30 cellular contexts compared by ENCODE assay signal in genomic region chr17:79080761-79081290, GRCh38. TPM values are rescaled to one million over a fixed set of nuclear protein-coding genes. Genes with fewer than 3 reads are reported as not detected.
DNase-seq lines count a peak whose midpoint lies in the region; ATAC-seq and TF ChIP-seq lines count a peak whose summit lies in the region.
"Had no signal": no experiment of that assay in that cellular context is flagged by ENCODE, and none has a peak within 500 bp of the region (broad histone marks: within the 10 kb centered on the region; RNA-seq: fewer than 3 reads in every experiment).

No MANE protein-coding gene starts in this region.

- no peaks in the 10 kb centered on the region for H3K9me3 Mint-ChIP-seq in activated T-helper 17 cell treated with anti-CD3 and anti-CD28 coated beads, Interleukin-2, amount 50 U/mL, for 72 hours
- H3K9me3 Mint-ChIP-seq: CD8-positive, alpha-beta memory T cell; HFFc6; IgD-negative memory B cell had no signal

- no peaks in the 10 kb centered on the region for H3K27me3 Mint-ChIP-seq in activated T-helper 17 cell treated with anti-CD3 and anti-CD28 coated beads, Interleukin-2, amount 50 U/mL, for 72 hours
- H3K27me3 Mint-ChIP-seq: CD8-positive, alpha-beta memory T cell; IgD-negative memory B cell had no signal

- dilution Hi-C loops in mammary epithelial cell (cut with HindIII; ENCODE audit: low sequenced_read_pairs) = no loop called here

- peak overlapping the region; percentile 42 for H3K4me2 ChIP-seq in BLaER1
- no peak overlapping the region for H3K4me2 ChIP-seq in osteoblast (ENCODE audit: insufficient read depth, low read length)
- no peak overlapping the region for H3K4me2 ChIP-seq in mammary epithelial cell (ENCODE audit: insufficient read depth, low read depth, low read length)
- H3K4me2 ChIP-seq: A549, GM23338, KMS-11 had no signal

- no peak overlapping the region for H2AFZ ChIP-seq in osteoblast (ENCODE audit: low read length)
- no peak overlapping the region for H2AFZ ChIP-seq in mammary epithelial cell (ENCODE audit: low read depth, low read length)
- H2AFZ ChIP-seq: GM23338 had no signal

- CTCF ChIA-PET in mammary epithelial cell (lab: Charles Lee; ENCODE audit: low non-redundant PET) = no interaction called here

- peak overlapping the region; percentile 28 for H3K27ac Mint-ChIP-seq in activated T-helper 17 cell treated with anti-CD3 and anti-CD28 coated beads, Interleukin-2, amount 50 U/mL, for 72 hours
- H3K27ac Mint-ChIP-seq: GM23338, HFFc6, IgD-negative memory B cell had no signal

- BruUV-seq in mammary epithelial cell (replicated peaks; lab: Mats Ljungman, UMichigan) = no TSS peak

- no peak overlapping the region for H3K4me3 Mint-ChIP-seq in activated T-helper 17 cell treated with anti-CD3 and anti-CD28 coated beads, Interleukin-2, amount 50 U/mL, for 72 hours
- H3K4me3 Mint-ChIP-seq: GM23338, HFFc6 had no signal

- intact Hi-C loops in mammary epithelial cell (cut with micrococcal nuclease) = no loop called here

- TF ChIP-seq CTCF in osteoblast (IDR thresholded peaks at IDR 0.05; ENCODE audit: extremely low read depth, low read depth, low read length) = no peak
- TF ChIP-seq CTCF in mammary epithelial cell (conservative IDR thresholded peaks at IDR 0.05 in 1 of 2, IDR thresholded peaks at IDR 0.05 in 1 of 2; ENCODE audit: extremely low read depth in 1 of 2, insufficient read depth in 1 of 2, low read depth in 1 of 2, low read length in 2 of 2) = no peak

- WGBS in mammary epithelial cell (ENCODE audit: low coverage, missing lambda C conversion rate) = 98% methylated on average over 8 of the region's 17 CpGs

- H3K9ac ChIP-seq in BLaER1 (no peak overlapping the region), mammary epithelial cell (ENCODE audit: insufficient read depth, low read length) (no peak overlapping the region)
- H3K9ac ChIP-seq: KMS-11 had no signal

- H3K9me3 ChIP-seq in BLaER1 (no peaks in the 10 kb centered on the region), osteoblast (ENCODE audit: low read depth, low read length) (no peaks in the 10 kb centered on the region), mammary epithelial cell (replicated peaks; ENCODE audit: insufficient read depth, low read length) (no peaks in the 10 kb centered on the region)
- H3K9me3 ChIP-seq: A549, HAP-1 had no signal

- H4K20me1 ChIP-seq in BLaER1 (peaks cover 65% of the 10 kb centered on the region), osteoblast (ENCODE audit: insufficient read depth, low read length) (peaks cover 10% of the 10 kb centered on the region), mammary epithelial cell (ENCODE audit: insufficient read depth, low read length) (no peaks in the 10 kb centered on the region)

- H3K36me3 Mint-ChIP-seq in activated T-helper 17 cell treated with anti-CD3 and anti-CD28 coated beads, Interleukin-2, amount 50 U/mL, for 72 hours (ENCODE audit: low read depth) = peaks cover 34% of the 10 kb centered on the region

- in situ Hi-C loops in mammary epithelial cell (cut with MboI; ENCODE audit: low sequenced_read_pairs in 2 of 2) = loop anchor here (10.0 kb wide), 1 partner anchor 314 kb away; no protein-coding TSS in a partner anchor

- peaks cover 40% of the 10 kb centered on the region for H3K4me1 ChIP-seq in BLaER1
- H3K4me1 ChIP-seq in osteoblast (ENCODE audit: insufficient read depth, low read length) = no peaks in the 10 kb centered on the region
- H3K4me1 ChIP-seq in mammary epithelial cell (ENCODE audit: insufficient read depth, low read length) = no peaks in the 10 kb centered on the region
- H3K4me1 ChIP-seq: HAP-1 had no signal

- no peak for ATAC-seq in activated T-helper 17 cell treated with anti-CD3 and anti-CD28 coated beads, Interleukin-2, amount 50 U/mL, for 72 hours (replicated peaks)
- ATAC-seq in HG02852 (IDR thresholded peaks at IDR 0.05; ENCODE audit: unreplicated experiment) = no peak
- ATAC-seq: A549, GM12878, GM23338, PC-3 had no signal

- H3K36me3 ChIP-seq in BLaER1 (peaks cover 76% of the 10 kb centered on the region), H7 (replicated peaks; ENCODE audit: control insufficient read depth, insufficient read depth, low read length) (peaks cover 9% of the 10 kb centered on the region), osteoblast (ENCODE audit: insufficient read depth, low read length) (peaks cover 11% of the 10 kb centered on the region), mammary epithelial cell (ENCODE audit: insufficient read depth, low read length) (no peaks in the 10 kb centered on the region)

- H3K4me3 ChIP-seq in BLaER1 = no peak overlapping the region
- H3K4me3 ChIP-seq in H7 (ENCODE audit: insufficient read depth, low read depth, low read length) = no peak overlapping the region
- H3K4me3 ChIP-seq in osteoblast (ENCODE audit: insufficient read depth, low read length) = no peak overlapping the region
- no peak overlapping the region for H3K4me3 ChIP-seq in mammary epithelial cell (replicated peaks in 1 of 3; ENCODE audit: insufficient read depth in 1 of 3, low read depth in 2 of 3, low read length in 3 of 3)
- H3K4me3 ChIP-seq: A549, GM12878, GM23338, HAP-1, SK-N-MC had no signal

- H3K4me1 Mint-ChIP-seq in activated T-helper 17 cell treated with anti-CD3 and anti-CD28 coated beads, Interleukin-2, amount 50 U/mL, for 72 hours = peaks cover 1% of the 10 kb centered on the region

- H3K27ac ChIP-seq in BLaER1 (no peak overlapping the region), osteoblast (ENCODE audit: low read depth, low read length) (no peak overlapping the region), mammary epithelial cell (ENCODE audit: insufficient read depth, low read depth, low read length) (no peak overlapping the region)
- H3K27ac ChIP-seq: A549, C4-2B, KMS-11, SK-N-MC had no signal

- H3K27me3 ChIP-seq in BLaER1 = no peaks in the 10 kb centered on the region
- H3K27me3 ChIP-seq in H7 (ENCODE audit: control insufficient read depth, insufficient read depth, low read length) = no peaks in the 10 kb centered on the region; the same call in 1 of the 2 replicates
- no peaks in the 10 kb centered on the region for H3K27me3 ChIP-seq in osteoblast (ENCODE audit: insufficient read depth, low read length)
- H3K27me3 ChIP-seq in mammary epithelial cell (ENCODE audit: insufficient read depth, low read length) = no peaks in the 10 kb centered on the region

- DNase-seq in H7 = peak; percentile 35
- peak; percentile 64 for DNase-seq in osteoblast (ENCODE audit: insufficient read length, low spot score, missing footprints)
- DNase-seq in RKO (ENCODE audit: low spot score) = no peak
- no peak for DNase-seq in mammary epithelial cell
- DNase-seq: CD8-positive, alpha-beta memory T cell; DMS 273 treated with DMSO at 0.1 percent for 48 hours; DMS79; EL; GDM1; HFFc6; NCI-H1048; NCI-H1694; NCI-H2029 treated with DMSO at 0.1 percent for 48 hours; NCI-H446 treated with DMSO at 0.1 percent for 48 hours; NCI-H526; NCI-H82; NK-92 treated with Interleukin-12 subunit alpha and Interleukin-12 subunit beta, amount 100 ng/mL, for 24 hours; PC-3; SHP77 treated with DMSO at 0.1 percent for 48 hours had no signal

- H3K79me2 ChIP-seq in osteoblast (ENCODE audit: insufficient read depth, low read length) (no peaks in the 10 kb centered on the region), mammary epithelial cell (ENCODE audit: insufficient read depth, low read length) (no peaks in the 10 kb centered on the region)

RNA-seq across cellular contexts. Expression of gene ENGASE, which starts 6.2 kb away (rescaled TPM):
- 13.3 and 21.3 TPM in 2 replicates for total RNA-seq in H7 (2014; rRNA removed; shearing (Covaris generic))
- total RNA-seq in activated T-helper 17 cell treated with anti-CD3 and anti-CD28 coated beads, Interleukin-2, amount 50 U/mL, for 72 hours = 10 to 100 TPM; 26.9 to 30.2 TPM
- total RNA-seq in osteoblast (11.8 and 14.5 TPM in 2 replicates), mammary epithelial cell (10 to 100 TPM; 11.8 to 24.2 TPM)
- 4.0 TPM for polyA plus RNA-seq in mammary epithelial cell
- polyA minus RNA-seq in mammary epithelial cell = 4.9 TPM

RNA-seq across cellular contexts. Expression of gene C1QTNF1, which starts 56.9 kb away (rescaled TPM):
- 0.28 and 0.67 TPM in 2 replicates for total RNA-seq in H7 (2014; rRNA removed; shearing (Covaris generic))
- not detected for total RNA-seq in activated T-helper 17 cell treated with anti-CD3 and anti-CD28 coated beads, Interleukin-2, amount 50 U/mL, for 72 hours
- total RNA-seq in osteoblast = 13.8 and 14.4 TPM in 2 replicates
- 10 to 100 TPM; 13.2 to 22.0 TPM for total RNA-seq in mammary epithelial cell
- 10.4 TPM for polyA plus RNA-seq in mammary epithelial cell
- polyA minus RNA-seq in mammary epithelial cell = 10.4 TPM
- polyA plus RNA-seq: CD8-positive, alpha-beta memory T cell; IgD-negative memory B cell had no signal

Comparison
In these comparisons a context has a peak if more than half of its experiments do, and no peak if none do; other contexts are left out.
1. DNase-seq: peak in H7 (single experiment) and osteoblast (single experiment); none in RKO (single experiment) and mammary epithelial cell (single experiment).